In genomic region chr4:86972997-86973396, GRCh38 we compare ENCODE assay signal across 2 cellular contexts.
TF ChIP-seq lines count a peak whose summit lies in the region.

No MANE protein-coding gene starts in this region.

TF ChIP-seq in GM12878, 131 proteins besides CTCF, POLR2A, EP300 and RAD21:
- TF ChIP-seq MXI1 (IDR thresholded peaks at IDR 0.05; ENCODE audit: low read depth, low read length) (no peak), RCOR1 (conservative IDR thresholded peaks at IDR 0.05; ENCODE audit: low read depth, low read length) (no peak), PAX5 (IDR thresholded peaks at IDR 0.05; ENCODE audit: borderline replicate concordance, low read depth, low read length) (no peak), ZBED1 (IDR thresholded peaks at IDR 0.05; ENCODE audit: borderline replicate concordance) (no peak), FOS (IDR thresholded peaks at IDR 0.05; ENCODE audit: borderline replicate concordance, extremely low read depth, insufficient read length) (no peak), ZBTB4 (CRISPR knock-in tag; IDR thresholded peaks at IDR 0.05) (no peak), ZSCAN29 (IDR thresholded peaks at IDR 0.05) (no peak), MAX (IDR thresholded peaks at IDR 0.05; ENCODE audit: low read depth, low read length) (no peak), ZNF217 (IDR thresholded peaks at IDR 0.05) (no peak)
- TF ChIP-seq, protein P1, sequence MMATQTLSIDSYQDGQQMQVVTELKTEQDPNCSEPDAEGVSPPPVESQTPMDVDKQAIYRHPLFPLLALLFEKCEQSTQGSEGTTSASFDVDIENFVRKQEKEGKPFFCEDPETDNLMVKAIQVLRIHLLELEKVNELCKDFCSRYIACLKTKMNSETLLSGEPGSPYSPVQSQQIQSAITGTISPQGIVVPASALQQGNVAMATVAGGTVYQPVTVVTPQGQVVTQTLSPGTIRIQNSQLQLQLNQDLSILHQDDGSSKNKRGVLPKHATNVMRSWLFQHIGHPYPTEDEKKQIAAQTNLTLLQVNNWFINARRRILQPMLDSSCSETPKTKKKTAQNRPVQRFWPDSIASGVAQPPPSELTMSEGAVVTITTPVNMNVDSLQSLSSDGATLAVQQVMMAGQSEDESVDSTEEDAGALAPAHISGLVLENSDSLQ (IDR thresholded peaks at IDR 0.05) = no peak
- TF ChIP-seq, protein P2, sequence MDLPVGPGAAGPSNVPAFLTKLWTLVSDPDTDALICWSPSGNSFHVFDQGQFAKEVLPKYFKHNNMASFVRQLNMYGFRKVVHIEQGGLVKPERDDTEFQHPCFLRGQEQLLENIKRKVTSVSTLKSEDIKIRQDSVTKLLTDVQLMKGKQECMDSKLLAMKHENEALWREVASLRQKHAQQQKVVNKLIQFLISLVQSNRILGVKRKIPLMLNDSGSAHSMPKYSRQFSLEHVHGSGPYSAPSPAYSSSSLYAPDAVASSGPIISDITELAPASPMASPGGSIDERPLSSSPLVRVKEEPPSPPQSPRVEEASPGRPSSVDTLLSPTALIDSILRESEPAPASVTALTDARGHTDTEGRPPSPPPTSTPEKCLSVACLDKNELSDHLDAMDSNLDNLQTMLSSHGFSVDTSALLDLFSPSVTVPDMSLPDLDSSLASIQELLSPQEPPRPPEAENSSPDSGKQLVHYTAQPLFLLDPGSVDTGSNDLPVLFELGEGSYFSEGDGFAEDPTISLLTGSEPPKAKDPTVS (IDR thresholded peaks at IDR 0.05; ENCODE audit: low read depth, low read length) = no peak

TF ChIP-seq in HepG2, 621 proteins besides CTCF, POLR2A, EP300 and RAD21 (continues in another document):
- peak; percentile 72 for TF ChIP-seq DPF2 (CRISPR knock-in tag; IDR thresholded peaks at IDR 0.05; ENCODE audit: borderline replicate concordance, low read depth)
- peak; percentile 71 for TF ChIP-seq ZNF574 (CRISPR knock-in tag; IDR thresholded peaks at IDR 0.05)
- TF ChIP-seq CREM (IDR thresholded peaks at IDR 0.05) = peak; percentile 49; the same call in 1 of the 2 replicates
- TF ChIP-seq CREM (CRISPR knock-in tag; IDR thresholded peaks at IDR 0.05) = no peak
- peak; percentile 76 for TF ChIP-seq RARA (CRISPR knock-in tag; IDR thresholded peaks at IDR 0.05)
- peak; percentile 81 for TF ChIP-seq SAP130 (CRISPR knock-in tag; IDR thresholded peaks at IDR 0.05; ENCODE audit: low read depth)
- TF ChIP-seq NR2F6 (IDR thresholded peaks at IDR 0.05) = peak; percentile 95
- TF ChIP-seq NR2F6 (CRISPR knock-in tag; IDR thresholded peaks at IDR 0.05) = peak; percentile 98
- 0 out of 2 replicates have a peak, but pooled peaks have one; percentile 54 for TF ChIP-seq RCOR2 (CRISPR knock-in tag; IDR thresholded peaks at IDR 0.05)
- TF ChIP-seq MYC (CRISPR knock-in tag; IDR thresholded peaks at IDR 0.05; ENCODE audit: borderline replicate concordance) = peak; percentile 23; the same call in 1 of the 2 replicates
- peak; percentile 46; the same call in 1 of the 2 replicates for TF ChIP-seq ELF3 (CRISPR knock-in tag; IDR thresholded peaks at IDR 0.05)
- TF ChIP-seq ZMYM4 (CRISPR knock-in tag; IDR thresholded peaks at IDR 0.05) = peak; percentile 83
- 0 out of 2 replicates have a peak, but pooled peaks have one; percentile 51 for TF ChIP-seq KAT8 (CRISPR knock-in tag; IDR thresholded peaks at IDR 0.05)
- peak; percentile 58; the same call in 1 of the 2 replicates for TF ChIP-seq SOX13 (IDR thresholded peaks at IDR 0.05)
- peak in 1 of 2 experiments; percentile 81; a peak in 2 of 4 replicates for TF ChIP-seq SOX13 (CRISPR knock-in tag; conservative IDR thresholded peaks at IDR 0.05 in 1 of 2, IDR thresholded peaks at IDR 0.05 in 1 of 2)
- TF ChIP-seq CEBPG (CRISPR knock-in tag; IDR thresholded peaks at IDR 0.05) = peak; percentile 96
- no peak for TF ChIP-seq ZNF598 (CRISPR knock-in tag; IDR thresholded peaks at IDR 0.05; ENCODE audit: borderline replicate concordance)
- peak; percentile 44; the same call in 1 of the 2 replicates for TF ChIP-seq ZNF331 (CRISPR knock-in tag; IDR thresholded peaks at IDR 0.05)
- TF ChIP-seq SOX5 (CRISPR knock-in tag; IDR thresholded peaks at IDR 0.05; ENCODE audit: borderline replicate concordance) = peak; percentile 81
- peak; percentile 80; the same call in 1 of the 2 replicates for TF ChIP-seq ZNF430 (CRISPR knock-in tag; IDR thresholded peaks at IDR 0.05)
- TF ChIP-seq, protein P3, sequence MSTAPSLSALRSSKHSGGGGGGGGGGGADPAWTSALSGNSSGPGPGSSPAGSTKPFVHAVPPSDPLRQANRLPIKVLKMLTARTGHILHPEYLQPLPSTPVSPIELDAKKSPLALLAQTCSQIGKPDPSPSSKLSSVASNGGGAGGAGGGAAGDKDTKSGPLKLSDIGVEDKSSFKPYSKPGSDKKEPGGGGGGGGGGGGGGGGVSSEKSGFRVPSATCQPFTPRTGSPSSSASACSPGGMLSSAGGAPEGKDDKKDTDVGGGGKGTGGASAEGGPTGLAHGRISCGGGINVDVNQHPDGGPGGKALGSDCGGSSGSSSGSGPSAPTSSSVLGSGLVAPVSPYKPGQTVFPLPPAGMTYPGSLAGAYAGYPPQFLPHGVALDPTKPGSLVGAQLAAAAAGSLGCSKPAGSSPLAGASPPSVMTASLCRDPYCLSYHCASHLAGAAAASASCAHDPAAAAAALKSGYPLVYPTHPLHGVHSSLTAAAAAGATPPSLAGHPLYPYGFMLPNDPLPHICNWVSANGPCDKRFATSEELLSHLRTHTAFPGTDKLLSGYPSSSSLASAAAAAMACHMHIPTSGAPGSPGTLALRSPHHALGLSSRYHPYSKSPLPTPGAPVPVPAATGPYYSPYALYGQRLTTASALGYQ (CRISPR knock-in tag; IDR thresholded peaks at IDR 0.05) = peak; percentile 80
- no peak for TF ChIP-seq REL (CRISPR knock-in tag; conservative IDR thresholded peaks at IDR 0.05)
- TF ChIP-seq ZBTB43 (CRISPR knock-in tag; conservative IDR thresholded peaks at IDR 0.05) = peak; percentile 75
- 0 out of 2 replicates have a peak, but pooled peaks have one; percentile 15 for TF ChIP-seq THRA (CRISPR knock-in tag; IDR thresholded peaks at IDR 0.05; ENCODE audit: borderline replicate concordance)
- TF ChIP-seq BRD4 (CRISPR knock-in tag; IDR thresholded peaks at IDR 0.05) = 0 out of 2 replicates have a peak, but pooled peaks have one; percentile 70
- no peak for TF ChIP-seq PCBP2 (optimal IDR thresholded peaks at IDR 0.05; ENCODE audit: low read depth, low read length, poor library complexity, severe bottlenecking)
- peak; percentile 96 for TF ChIP-seq GATAD2A (CRISPR knock-in tag; IDR thresholded peaks at IDR 0.05)
- peak; percentile 74; the same call in 1 of the 2 replicates for TF ChIP-seq HMG20A (CRISPR knock-in tag; IDR thresholded peaks at IDR 0.05; ENCODE audit: borderline replicate concordance)
- TF ChIP-seq ERF (CRISPR knock-in tag; IDR thresholded peaks at IDR 0.05) = 0 out of 2 replicates have a peak, but pooled peaks have one; percentile 49
- TF ChIP-seq SNAI1 (CRISPR knock-in tag; IDR thresholded peaks at IDR 0.05; ENCODE audit: borderline replicate concordance) = no peak
- TF ChIP-seq, protein P4, sequence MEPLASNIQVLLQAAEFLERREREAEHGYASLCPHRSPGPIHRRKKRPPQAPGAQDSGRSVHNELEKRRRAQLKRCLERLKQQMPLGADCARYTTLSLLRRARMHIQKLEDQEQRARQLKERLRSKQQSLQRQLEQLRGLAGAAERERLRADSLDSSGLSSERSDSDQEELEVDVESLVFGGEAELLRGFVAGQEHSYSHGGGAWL (CRISPR knock-in tag; IDR thresholded peaks at IDR 0.05) = no peak
- TF ChIP-seq, protein P5, sequence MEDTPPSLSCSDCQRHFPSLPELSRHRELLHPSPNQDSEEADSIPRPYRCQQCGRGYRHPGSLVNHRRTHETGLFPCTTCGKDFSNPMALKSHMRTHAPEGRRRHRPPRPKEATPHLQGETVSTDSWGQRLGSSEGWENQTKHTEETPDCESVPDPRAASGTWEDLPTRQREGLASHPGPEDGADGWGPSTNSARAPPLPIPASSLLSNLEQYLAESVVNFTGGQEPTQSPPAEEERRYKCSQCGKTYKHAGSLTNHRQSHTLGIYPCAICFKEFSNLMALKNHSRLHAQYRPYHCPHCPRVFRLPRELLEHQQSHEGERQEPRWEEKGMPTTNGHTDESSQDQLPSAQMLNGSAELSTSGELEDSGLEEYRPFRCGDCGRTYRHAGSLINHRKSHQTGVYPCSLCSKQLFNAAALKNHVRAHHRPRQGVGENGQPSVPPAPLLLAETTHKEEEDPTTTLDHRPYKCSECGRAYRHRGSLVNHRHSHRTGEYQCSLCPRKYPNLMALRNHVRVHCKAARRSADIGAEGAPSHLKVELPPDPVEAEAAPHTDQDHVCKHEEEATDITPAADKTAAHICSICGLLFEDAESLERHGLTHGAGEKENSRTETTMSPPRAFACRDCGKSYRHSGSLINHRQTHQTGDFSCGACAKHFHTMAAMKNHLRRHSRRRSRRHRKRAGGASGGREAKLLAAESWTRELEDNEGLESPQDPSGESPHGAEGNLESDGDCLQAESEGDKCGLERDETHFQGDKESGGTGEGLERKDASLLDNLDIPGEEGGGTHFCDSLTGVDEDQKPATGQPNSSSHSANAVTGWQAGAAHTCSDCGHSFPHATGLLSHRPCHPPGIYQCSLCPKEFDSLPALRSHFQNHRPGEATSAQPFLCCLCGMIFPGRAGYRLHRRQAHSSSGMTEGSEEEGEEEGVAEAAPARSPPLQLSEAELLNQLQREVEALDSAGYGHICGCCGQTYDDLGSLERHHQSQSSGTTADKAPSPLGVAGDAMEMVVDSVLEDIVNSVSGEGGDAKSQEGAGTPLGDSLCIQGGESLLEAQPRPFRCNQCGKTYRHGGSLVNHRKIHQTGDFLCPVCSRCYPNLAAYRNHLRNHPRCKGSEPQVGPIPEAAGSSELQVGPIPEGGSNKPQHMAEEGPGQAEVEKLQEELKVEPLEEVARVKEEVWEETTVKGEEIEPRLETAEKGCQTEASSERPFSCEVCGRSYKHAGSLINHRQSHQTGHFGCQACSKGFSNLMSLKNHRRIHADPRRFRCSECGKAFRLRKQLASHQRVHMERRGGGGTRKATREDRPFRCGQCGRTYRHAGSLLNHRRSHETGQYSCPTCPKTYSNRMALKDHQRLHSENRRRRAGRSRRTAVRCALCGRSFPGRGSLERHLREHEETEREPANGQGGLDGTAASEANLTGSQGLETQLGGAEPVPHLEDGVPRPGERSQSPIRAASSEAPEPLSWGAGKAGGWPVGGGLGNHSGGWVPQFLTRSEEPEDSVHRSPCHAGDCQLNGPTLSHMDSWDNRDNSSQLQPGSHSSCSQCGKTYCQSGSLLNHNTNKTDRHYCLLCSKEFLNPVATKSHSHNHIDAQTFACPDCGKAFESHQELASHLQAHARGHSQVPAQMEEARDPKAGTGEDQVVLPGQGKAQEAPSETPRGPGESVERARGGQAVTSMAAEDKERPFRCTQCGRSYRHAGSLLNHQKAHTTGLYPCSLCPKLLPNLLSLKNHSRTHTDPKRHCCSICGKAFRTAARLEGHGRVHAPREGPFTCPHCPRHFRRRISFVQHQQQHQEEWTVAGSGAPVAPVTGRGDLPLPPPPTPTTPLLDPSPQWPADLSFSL (CRISPR knock-in tag; IDR thresholded peaks at IDR 0.05) = peak; percentile 45; the same call in 1 of the 2 replicates
- no peak for TF ChIP-seq NONO (IDR thresholded peaks at IDR 0.05)
- TF ChIP-seq NONO (CRISPR knock-in tag; conservative IDR thresholded peaks at IDR 0.05) = peak; percentile 70; the same call in 1 of the 2 replicates
- peak; percentile 68 for TF ChIP-seq FOXJ3 (CRISPR knock-in tag; IDR thresholded peaks at IDR 0.05; ENCODE audit: borderline replicate concordance)
- 0 out of 2 replicates have a peak, but pooled peaks have one; percentile 52 for TF ChIP-seq ZFP90 (CRISPR knock-in tag; IDR thresholded peaks at IDR 0.05; ENCODE audit: borderline replicate concordance)
- TF ChIP-seq, protein P6, sequence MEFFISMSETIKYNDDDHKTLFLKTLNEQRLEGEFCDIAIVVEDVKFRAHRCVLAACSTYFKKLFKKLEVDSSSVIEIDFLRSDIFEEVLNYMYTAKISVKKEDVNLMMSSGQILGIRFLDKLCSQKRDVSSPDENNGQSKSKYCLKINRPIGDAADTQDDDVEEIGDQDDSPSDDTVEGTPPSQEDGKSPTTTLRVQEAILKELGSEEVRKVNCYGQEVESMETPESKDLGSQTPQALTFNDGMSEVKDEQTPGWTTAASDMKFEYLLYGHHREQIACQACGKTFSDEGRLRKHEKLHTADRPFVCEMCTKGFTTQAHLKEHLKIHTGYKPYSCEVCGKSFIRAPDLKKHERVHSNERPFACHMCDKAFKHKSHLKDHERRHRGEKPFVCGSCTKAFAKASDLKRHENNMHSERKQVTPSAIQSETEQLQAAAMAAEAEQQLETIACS (CRISPR knock-in tag; IDR thresholded peaks at IDR 0.05) = no peak
- TF ChIP-seq ZNF235 (CRISPR knock-in tag; IDR thresholded peaks at IDR 0.05; ENCODE audit: borderline replicate concordance) = no peak
